ENCODE assay signal across 9 cellular contexts in the genomic region with DNA sequence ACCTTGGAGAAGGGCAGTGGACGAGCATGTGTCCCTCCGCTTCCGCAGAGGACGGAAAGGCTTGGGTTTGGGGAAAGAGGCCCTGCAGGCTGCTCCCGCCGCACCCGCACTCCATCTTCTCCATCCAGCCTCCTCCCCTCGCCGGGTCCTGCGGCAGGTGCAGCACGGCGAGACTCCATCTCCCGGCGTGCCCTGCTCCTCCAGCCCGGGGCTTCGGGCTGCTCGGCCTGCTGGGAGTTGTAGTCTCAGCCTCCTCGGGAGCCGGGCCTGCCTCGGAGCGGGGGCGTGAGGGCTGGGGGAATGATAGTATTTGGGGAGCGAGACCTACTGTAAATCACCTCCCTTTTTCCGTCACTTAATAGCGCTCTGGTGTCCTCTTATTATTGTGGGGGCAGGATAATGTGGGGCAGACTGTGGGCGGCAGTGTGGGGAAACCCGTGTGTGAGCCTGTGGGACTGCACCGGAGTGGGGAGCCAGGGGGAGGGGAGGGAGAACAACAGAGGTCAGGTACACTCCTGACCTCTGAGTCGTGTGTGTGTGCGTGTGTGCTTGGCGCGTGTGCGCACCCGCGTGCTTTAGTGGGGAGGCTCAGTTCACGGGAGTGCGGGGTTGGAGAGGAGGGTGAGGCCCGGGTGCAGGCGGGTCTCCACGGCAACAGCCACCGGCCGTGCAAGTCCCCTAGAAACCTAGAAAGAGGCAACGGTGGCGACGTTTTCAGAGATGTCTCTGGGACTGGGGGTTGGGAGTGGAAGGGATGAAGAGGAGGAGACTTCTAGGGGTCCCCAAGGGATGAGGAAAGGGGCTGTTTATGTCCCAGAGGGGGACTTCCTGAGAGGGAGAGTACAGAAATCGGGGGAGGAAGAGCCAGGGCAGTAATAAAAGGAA. TPM values are rescaled to one million over a fixed set of nuclear protein-coding genes. Genes with fewer than 3 reads are reported as not detected.
DNase-seq lines count a peak whose midpoint lies in the region; ATAC-seq and TF ChIP-seq lines count a peak whose summit lies in the region.
"Had no signal": no experiment of that assay in that cellular context is flagged by ENCODE, and none has a peak within 500 bp of the region (broad histone marks: within the 10 kb centered on the region; RNA-seq: fewer than 3 reads in every experiment).

No MANE protein-coding gene starts in this region.

- H3K4me3 ChIP-seq in Jurkat, Clone E6-1 (ENCODE audit: low read length), result peak overlapping the region; percentile 68
- peak overlapping the region; percentile 11 for H3K4me3 ChIP-seq in RWPE2 (ENCODE audit: severe bottlenecking)
- H3K4me3 ChIP-seq in neutrophil (ENCODE audit: low read depth in 1 of 2, low read length in 1 of 2), result peak overlapping the region; percentile 57 to 65

- TF ChIP-seq CTCF in RWPE2 (IDR thresholded peaks at IDR 0.05; ENCODE audit: poor library complexity, severe bottlenecking) (no peak), neutrophil (IDR thresholded peaks at IDR 0.05) (no peak)

- H3K4me1 ChIP-seq in RWPE2 (ENCODE audit: insufficient read depth, poor library complexity, severe bottlenecking) (no peaks in the 10 kb centered on the region), neutrophil (ENCODE audit: control insufficient read depth in 1 of 2, insufficient read depth in 1 of 2, low read depth in 1 of 2, low read length in 1 of 2) (peaks cover 12 to 14% of the 10 kb centered on the region in 2 experiments)

- ATAC-seq in GM21576 (IDR thresholded peaks at IDR 0.05; ENCODE audit: unreplicated experiment) (peak; percentile 84), RWPE2 (ENCODE audit: low read depth) (peak; percentile 86)

- H3K36me3 ChIP-seq in RWPE2 (ENCODE audit: low read depth), result no peaks in the 10 kb centered on the region
- H3K36me3 ChIP-seq in neutrophil, result no peaks in the 10 kb centered on the region

- H3K9me3 ChIP-seq in RWPE2 (ENCODE audit: severe bottlenecking), result no peaks in the 10 kb centered on the region
- H3K9me3 ChIP-seq in neutrophil, result no peaks in the 10 kb centered on the region

- H3K27me3 ChIP-seq in RWPE2 (ENCODE audit: insufficient read depth, poor library complexity, severe bottlenecking) (peaks cover 33% of the 10 kb centered on the region), neutrophil (peaks cover 100% of the 10 kb centered on the region)

- peak; percentile 19 for DNase-seq in DMS 273 treated with DMSO at 0.1 percent for 48 hours (lab: John Stamatoyannopoulos, UW)
- peak; percentile 66 for DNase-seq in Jurkat, Clone E6-1 (ENCODE audit: low read depth, low spot score)
- DNase-seq in RWPE2 (ENCODE audit: low spot score), result no peak
- peak; percentile 31 to 71 (median 54) for DNase-seq in activated naive CD4-positive, alpha-beta T cell (lab: John Stamatoyannopoulos, UW)
- DNase-seq in globus pallidus (ENCODE audit: low spot score), result peak; percentile 86
- peak in 48 of 49 donors; percentile 41 to 92 (median 82) for DNase-seq in substantia nigra (lab: John Stamatoyannopoulos, UW)

- H3K27ac ChIP-seq in RWPE2 (ENCODE audit: poor library complexity, severe bottlenecking) (no peak overlapping the region), neutrophil (no peak overlapping the region), substantia nigra (ENCODE audit: low read depth, low read length, poor library complexity, severe bottlenecking) (peak overlapping the region; percentile 84)
- H3K27ac ChIP-seq: epithelial cell of prostate had no signal

RNA-seq across cellular contexts. Expression of a gene that starts 4.1 kb away (rescaled TPM):
- polyA plus RNA-seq in Jurkat, Clone E6-1 (2012; ENCODE audit: insufficient read depth, insufficient read length), result not detected

RNA-seq across cellular contexts. Expression of a gene that starts 18.1 kb away (rescaled TPM):
- 108 TPM for polyA plus RNA-seq in Jurkat, Clone E6-1 (2012; ENCODE audit: insufficient read depth, insufficient read length)

RNA-seq across cellular contexts. Expression of a gene that starts 50.7 kb away (rescaled TPM):
- not detected for polyA plus RNA-seq in Jurkat, Clone E6-1 (2012; ENCODE audit: insufficient read depth, insufficient read length)

Comparison
In these comparisons a context has a peak if more than half of its experiments do, and no peak if none do; other contexts are left out.
1. H3K4me3 ChIP-seq: peak in every context shown above with its lines; median percentile 68 in Jurkat, Clone E6-1; 61 in neutrophil; 11 in RWPE2.